Comparison of ENCODE assay signal across 1 cellular context in the genomic region with DNA sequence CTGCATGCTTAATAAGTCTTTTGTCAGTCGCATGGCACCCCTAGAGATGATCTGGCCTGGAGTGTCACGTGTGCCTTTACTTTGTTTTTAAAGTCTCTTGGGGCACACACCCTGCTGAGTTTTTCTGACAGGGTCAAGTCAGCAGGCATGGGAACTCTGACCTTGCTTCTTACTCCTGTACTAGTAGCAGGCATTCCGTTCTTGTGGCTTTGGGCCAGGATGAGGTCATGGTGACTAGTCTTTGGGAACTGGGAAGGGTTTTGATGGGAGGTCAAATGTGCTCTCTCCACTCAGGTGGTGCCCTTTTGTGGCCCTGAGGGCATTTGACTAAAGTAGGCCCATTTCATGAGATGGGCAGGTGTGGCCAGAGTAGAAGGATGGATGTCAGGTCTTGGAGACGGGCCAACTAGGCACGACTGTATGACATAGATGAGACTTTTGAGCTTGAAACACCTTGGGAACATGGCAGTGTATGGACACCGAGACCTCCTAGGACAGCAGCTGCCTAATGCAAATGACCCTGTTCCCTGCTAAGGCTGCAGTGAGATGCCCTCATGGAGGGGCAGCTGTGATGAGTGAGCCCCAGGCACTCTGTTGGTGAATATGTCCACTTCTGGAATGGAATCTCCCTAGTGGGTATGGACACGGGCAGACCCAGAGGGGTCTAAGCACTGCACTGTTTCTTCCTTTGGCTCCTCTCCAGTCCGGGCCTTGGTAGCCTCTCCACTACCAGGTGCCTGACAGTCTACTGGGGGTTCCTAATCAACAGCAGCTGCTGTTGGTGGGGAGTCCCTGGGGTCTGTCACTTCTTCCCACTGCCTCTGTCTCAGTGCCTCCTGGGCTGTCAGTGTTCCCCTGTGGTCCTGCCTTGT.
TF ChIP-seq lines count a peak whose summit lies in the region.

No MANE protein-coding gene starts in this region.

TF ChIP-seq in K562, 482 proteins besides CTCF, POLR2A, EP300 and RAD21 (continued from another document):
- TF ChIP-seq ARID3B (CRISPR knock-in tag; IDR thresholded peaks at IDR 0.05; ENCODE audit: borderline replicate concordance): no peak
- TF ChIP-seq SMC3 (conservative IDR thresholded peaks at IDR 0.05; ENCODE audit: insufficient read depth, low read depth, low read length): 0 out of 2 replicates have a peak, but pooled peaks have one; percentile 19
- no peak for TF ChIP-seq CGGBP1 (CRISPR knock-in tag; IDR thresholded peaks at IDR 0.05)
- TF ChIP-seq NR2C2 (CRISPR knock-in tag; IDR thresholded peaks at IDR 0.05): 0 out of 2 replicates have a peak, but pooled peaks have one; percentile 16
- peak; percentile 78 for TF ChIP-seq NR2C2 (tag; IDR thresholded peaks at IDR 0.05)
- no peak for TF ChIP-seq CSDE1 (IDR thresholded peaks at IDR 0.05)
- no peak for TF ChIP-seq ZNF12 (CRISPR knock-in tag; IDR thresholded peaks at IDR 0.05)
- TF ChIP-seq ZNF134 (CRISPR knock-in tag; conservative IDR thresholded peaks at IDR 0.05): no peak
- TF ChIP-seq MYNN (IDR thresholded peaks at IDR 0.05): no peak
- TF ChIP-seq MYNN (CRISPR knock-in tag; IDR thresholded peaks at IDR 0.05): no peak
- no peak for TF ChIP-seq TRIM24 (IDR thresholded peaks at IDR 0.05)
- TF ChIP-seq HMGXB4 (CRISPR knock-in tag; IDR thresholded peaks at IDR 0.05): no peak
- no peak for TF ChIP-seq TAF15 (IDR thresholded peaks at IDR 0.05; ENCODE audit: low read depth, low read length)
- TF ChIP-seq RBM34 (IDR thresholded peaks at IDR 0.05; ENCODE audit: borderline replicate concordance, insufficient read depth, low read length): no peak
- TF ChIP-seq KAT7 (CRISPR knock-in tag; IDR thresholded peaks at IDR 0.05; ENCODE audit: borderline replicate concordance): no peak
- no peak for TF ChIP-seq MXD1 (CRISPR knock-in tag; IDR thresholded peaks at IDR 0.05; ENCODE audit: borderline replicate concordance, poor library complexity, severe bottlenecking)
- TF ChIP-seq TCF3 (CRISPR knock-in tag; IDR thresholded peaks at IDR 0.05): no peak
- TF ChIP-seq FOSL1 (tag; conservative IDR thresholded peaks at IDR 0.05): peak; percentile 70
- TF ChIP-seq, protein P1, sequence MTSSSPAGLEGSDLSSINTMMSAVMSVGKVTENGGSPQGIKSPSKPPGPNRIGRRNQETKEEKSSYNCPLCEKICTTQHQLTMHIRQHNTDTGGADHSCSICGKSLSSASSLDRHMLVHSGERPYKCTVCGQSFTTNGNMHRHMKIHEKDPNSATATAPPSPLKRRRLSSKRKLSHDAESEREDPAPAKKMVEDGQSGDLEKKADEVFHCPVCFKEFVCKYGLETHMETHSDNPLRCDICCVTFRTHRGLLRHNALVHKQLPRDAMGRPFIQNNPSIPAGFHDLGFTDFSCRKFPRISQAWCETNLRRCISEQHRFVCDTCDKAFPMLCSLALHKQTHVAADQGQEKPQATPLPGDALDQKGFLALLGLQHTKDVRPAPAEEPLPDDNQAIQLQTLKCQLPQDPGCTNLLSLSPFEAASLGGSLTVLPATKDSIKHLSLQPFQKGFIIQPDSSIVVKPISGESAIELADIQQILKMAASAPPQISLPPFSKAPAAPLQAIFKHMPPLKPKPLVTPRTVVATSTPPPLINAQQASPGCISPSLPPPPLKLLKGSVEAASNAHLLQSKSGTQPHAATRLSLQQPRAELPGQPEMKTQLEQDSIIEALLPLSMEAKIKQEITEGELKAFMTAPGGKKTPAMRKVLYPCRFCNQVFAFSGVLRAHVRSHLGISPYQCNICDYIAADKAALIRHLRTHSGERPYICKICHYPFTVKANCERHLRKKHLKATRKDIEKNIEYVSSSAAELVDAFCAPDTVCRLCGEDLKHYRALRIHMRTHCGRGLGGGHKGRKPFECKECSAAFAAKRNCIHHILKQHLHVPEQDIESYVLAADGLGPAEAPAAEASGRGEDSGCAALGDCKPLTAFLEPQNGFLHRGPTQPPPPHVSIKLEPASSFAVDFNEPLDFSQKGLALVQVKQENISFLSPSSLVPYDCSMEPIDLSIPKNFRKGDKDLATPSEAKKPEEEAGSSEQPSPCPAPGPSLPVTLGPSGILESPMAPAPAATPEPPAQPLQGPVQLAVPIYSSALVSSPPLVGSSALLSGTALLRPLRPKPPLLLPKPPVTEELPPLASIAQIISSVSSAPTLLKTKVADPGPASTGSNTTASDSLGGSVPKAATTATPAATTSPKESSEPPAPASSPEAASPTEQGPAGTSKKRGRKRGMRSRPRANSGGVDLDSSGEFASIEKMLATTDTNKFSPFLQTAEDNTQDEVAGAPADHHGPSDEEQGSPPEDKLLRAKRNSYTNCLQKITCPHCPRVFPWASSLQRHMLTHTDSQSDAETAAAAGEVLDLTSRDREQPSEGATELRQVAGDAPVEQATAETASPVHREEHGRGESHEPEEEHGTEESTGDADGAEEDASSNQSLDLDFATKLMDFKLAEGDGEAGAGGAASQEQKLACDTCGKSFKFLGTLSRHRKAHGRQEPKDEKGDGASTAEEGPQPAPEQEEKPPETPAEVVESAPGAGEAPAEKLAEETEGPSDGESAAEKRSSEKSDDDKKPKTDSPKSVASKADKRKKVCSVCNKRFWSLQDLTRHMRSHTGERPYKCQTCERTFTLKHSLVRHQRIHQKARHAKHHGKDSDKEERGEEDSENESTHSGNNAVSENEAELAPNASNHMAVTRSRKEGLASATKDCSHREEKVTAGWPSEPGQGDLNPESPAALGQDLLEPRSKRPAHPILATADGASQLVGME (CRISPR knock-in tag; IDR thresholded peaks at IDR 0.05): no peak
- peak; percentile 77 for TF ChIP-seq HMBOX1 (IDR thresholded peaks at IDR 0.05)
- no peak for TF ChIP-seq SIX5 (IDR thresholded peaks at IDR 0.05; ENCODE audit: borderline replicate concordance in 1 of 2, insufficient read depth in 1 of 2, low read depth in 1 of 2, low read length in 2 of 2)
- TF ChIP-seq ZNF274 (IDR thresholded peaks at IDR 0.05; ENCODE audit: borderline replicate concordance, low read depth, low read length): no peak
- TF ChIP-seq POLR2AphosphoS5 (IDR thresholded peaks at IDR 0.05; ENCODE audit: control insufficient read depth, insufficient read depth, low read depth, low read length): 0 out of 2 replicates have a peak, but pooled peaks have one; percentile 21
- peak; percentile 68 for TF ChIP-seq JUN (IDR thresholded peaks at IDR 0.05; ENCODE audit: borderline replicate concordance, low read depth, low read length)
- no peak for TF ChIP-seq JUN (CRISPR knock-in tag; IDR thresholded peaks at IDR 0.05; ENCODE audit: borderline replicate concordance)
- peak; percentile 86 for TF ChIP-seq ATF7 (IDR thresholded peaks at IDR 0.05)
- TF ChIP-seq, protein P2, sequence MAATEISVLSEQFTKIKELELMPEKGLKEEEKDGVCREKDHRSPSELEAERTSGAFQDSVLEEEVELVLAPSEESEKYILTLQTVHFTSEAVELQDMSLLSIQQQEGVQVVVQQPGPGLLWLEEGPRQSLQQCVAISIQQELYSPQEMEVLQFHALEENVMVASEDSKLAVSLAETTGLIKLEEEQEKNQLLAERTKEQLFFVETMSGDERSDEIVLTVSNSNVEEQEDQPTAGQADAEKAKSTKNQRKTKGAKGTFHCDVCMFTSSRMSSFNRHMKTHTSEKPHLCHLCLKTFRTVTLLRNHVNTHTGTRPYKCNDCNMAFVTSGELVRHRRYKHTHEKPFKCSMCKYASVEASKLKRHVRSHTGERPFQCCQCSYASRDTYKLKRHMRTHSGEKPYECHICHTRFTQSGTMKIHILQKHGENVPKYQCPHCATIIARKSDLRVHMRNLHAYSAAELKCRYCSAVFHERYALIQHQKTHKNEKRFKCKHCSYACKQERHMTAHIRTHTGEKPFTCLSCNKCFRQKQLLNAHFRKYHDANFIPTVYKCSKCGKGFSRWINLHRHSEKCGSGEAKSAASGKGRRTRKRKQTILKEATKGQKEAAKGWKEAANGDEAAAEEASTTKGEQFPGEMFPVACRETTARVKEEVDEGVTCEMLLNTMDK (IDR thresholded peaks at IDR 0.05; ENCODE audit: borderline replicate concordance, insufficient read depth, low read depth, low read length, poor library complexity, severe bottlenecking): peak; percentile 62
- TF ChIP-seq CTBP1 (IDR thresholded peaks at IDR 0.05; ENCODE audit: borderline replicate concordance): 0 out of 2 replicates have a peak, but pooled peaks have one; percentile 36
- no peak for TF ChIP-seq ZNF551 (CRISPR knock-in tag; IDR thresholded peaks at IDR 0.05)
